ENCODE assay signal across 8 cellular contexts in the genomic region with DNA sequence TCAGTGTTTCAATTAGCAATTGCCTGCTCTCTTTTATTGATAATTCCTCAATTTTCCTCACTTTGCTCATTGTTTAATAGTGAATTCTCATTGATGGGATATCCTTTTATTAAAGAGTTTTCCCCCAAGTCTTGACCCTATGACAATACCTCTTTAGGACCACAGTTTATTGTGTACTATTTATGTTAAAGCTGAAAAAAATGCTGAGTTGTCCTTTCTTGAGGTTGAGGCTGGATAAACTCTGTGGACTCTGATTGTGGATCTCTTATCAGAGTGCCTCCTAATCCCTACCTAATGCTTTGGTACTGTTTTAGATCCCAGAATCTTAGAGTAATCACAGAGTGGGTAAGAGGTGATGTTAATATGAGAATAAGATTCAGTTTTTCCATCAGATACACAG.
"Had no signal": no experiment of that assay in that cellular context is flagged by ENCODE, and none has a peak within 500 bp of the region (broad histone marks: within the 10 kb centered on the region; RNA-seq: fewer than 3 reads in every experiment).

No MANE protein-coding gene starts in this region.

- DNase-seq: GM23248, H7, HFFc6, Kasumi-1, KG1 had no signal

- H3K9ac ChIP-seq: GM23248 had no signal

- H3K9me3 ChIP-seq: HAP-1 had no signal

- H3K4me1 ChIP-seq: HAP-1 had no signal

- H3K36me3 ChIP-seq: HAP-1 had no signal

- H3K27ac ChIP-seq: GM23248 had no signal

- ATAC-seq: HCT116 had no signal

- H2AFZ ChIP-seq: GM23248 had no signal

- FAIRE-seq: HTR-8/SVneo had no signal

- H3K4me3 ChIP-seq: GM23248, HAP-1 had no signal
